ENCODE assay signal across 1 cellular context in the genomic region with DNA sequence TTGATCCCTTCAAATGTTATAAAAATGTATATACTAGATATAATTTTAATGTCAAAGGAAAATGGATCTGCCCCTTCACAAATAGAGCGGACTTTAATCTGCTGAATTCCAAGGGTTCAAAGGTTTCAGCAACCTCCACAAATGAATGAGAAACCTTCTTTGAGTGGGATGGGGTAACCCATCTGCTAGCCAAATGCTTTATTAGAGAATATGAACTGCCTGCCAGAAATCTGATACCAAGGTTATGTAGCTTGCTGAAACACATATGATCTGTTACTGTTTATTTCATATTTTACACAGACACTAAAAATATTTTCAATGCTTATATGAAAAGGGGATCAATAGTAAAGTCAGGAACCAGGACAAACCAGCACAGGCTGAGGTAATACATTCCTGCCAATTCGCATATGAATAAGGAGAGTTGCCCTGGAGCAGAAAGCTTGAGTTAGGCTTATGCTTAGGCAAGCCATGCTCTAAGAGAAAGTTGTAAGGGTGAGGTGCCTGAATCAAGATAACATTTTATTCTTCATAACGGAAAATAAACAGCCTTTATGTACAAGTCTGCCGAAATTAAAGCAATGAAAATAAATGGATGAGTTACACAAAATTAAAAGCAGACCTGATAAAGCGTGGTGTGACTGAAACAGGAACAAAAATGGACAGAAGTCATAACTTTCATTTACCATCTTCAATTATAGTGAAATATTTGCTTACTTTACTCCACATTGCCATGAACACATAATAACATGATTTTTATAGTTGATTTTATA.
TF ChIP-seq lines count a peak whose summit lies in the region.

No MANE protein-coding gene starts in this region.

TF ChIP-seq in WTC11, 78 proteins besides CTCF, POLR2A, EP300 and RAD21 (continued from another document):
- TF ChIP-seq SOX15 (CRISPR knock-in tag; IDR thresholded peaks at IDR 0.05) (no peak), SP1 (CRISPR knock-in tag; conservative IDR thresholded peaks at IDR 0.05) (no peak), HMGA2 (CRISPR knock-in tag; IDR thresholded peaks at IDR 0.05) (no peak), ZNF396 (CRISPR knock-in tag; IDR thresholded peaks at IDR 0.05; ENCODE audit: borderline replicate concordance) (no peak), ELF4 (CRISPR knock-in tag; IDR thresholded peaks at IDR 0.05; ENCODE audit: low read depth) (no peak), ZNF423 (CRISPR knock-in tag; IDR thresholded peaks at IDR 0.05) (no peak), NR3C1 (CRISPR knock-in tag; conservative IDR thresholded peaks at IDR 0.05; ENCODE audit: low read depth) (no peak)
- TF ChIP-seq, protein P1, sequence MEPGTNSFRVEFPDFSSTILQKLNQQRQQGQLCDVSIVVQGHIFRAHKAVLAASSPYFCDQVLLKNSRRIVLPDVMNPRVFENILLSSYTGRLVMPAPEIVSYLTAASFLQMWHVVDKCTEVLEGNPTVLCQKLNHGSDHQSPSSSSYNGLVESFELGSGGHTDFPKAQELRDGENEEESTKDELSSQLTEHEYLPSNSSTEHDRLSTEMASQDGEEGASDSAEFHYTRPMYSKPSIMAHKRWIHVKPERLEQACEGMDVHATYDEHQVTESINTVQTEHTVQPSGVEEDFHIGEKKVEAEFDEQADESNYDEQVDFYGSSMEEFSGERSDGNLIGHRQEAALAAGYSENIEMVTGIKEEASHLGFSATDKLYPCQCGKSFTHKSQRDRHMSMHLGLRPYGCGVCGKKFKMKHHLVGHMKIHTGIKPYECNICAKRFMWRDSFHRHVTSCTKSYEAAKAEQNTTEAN (CRISPR knock-in tag; IDR thresholded peaks at IDR 0.05): no peak
- TF ChIP-seq, protein P2, sequence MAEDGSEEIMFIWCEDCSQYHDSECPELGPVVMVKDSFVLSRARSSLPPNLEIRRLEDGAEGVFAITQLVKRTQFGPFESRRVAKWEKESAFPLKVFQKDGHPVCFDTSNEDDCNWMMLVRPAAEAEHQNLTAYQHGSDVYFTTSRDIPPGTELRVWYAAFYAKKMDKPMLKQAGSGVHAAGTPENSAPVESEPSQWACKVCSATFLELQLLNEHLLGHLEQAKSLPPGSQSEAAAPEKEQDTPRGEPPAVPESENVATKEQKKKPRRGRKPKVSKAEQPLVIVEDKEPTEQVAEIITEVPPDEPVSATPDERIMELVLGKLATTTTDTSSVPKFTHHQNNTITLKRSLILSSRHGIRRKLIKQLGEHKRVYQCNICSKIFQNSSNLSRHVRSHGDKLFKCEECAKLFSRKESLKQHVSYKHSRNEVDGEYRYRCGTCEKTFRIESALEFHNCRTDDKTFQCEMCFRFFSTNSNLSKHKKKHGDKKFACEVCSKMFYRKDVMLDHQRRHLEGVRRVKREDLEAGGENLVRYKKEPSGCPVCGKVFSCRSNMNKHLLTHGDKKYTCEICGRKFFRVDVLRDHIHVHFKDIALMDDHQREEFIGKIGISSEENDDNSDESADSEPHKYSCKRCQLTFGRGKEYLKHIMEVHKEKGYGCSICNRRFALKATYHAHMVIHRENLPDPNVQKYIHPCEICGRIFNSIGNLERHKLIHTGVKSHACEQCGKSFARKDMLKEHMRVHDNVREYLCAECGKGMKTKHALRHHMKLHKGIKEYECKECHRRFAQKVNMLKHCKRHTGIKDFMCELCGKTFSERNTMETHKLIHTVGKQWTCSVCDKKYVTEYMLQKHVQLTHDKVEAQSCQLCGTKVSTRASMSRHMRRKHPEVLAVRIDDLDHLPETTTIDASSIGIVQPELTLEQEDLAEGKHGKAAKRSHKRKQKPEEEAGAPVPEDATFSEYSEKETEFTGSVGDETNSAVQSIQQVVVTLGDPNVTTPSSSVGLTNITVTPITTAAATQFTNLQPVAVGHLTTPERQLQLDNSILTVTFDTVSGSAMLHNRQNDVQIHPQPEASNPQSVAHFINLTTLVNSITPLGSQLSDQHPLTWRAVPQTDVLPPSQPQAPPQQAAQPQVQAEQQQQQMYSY (CRISPR knock-in tag; IDR thresholded peaks at IDR 0.05): no peak
